In genomic region chr14:91175296-91175695, GRCh38 we compare ENCODE assay signal across 22 cellular contexts.
"Had no signal": no experiment of that assay in that cellular context is flagged by ENCODE, and none has a peak within 500 bp of the region (broad histone marks: within the 10 kb centered on the region; RNA-seq: fewer than 3 reads in every experiment).

No MANE protein-coding gene starts in this region.

- H3K36me3 ChIP-seq: uterus had no signal

- H3K27ac ChIP-seq: adrenal gland, epithelial cell of prostate, heart right ventricle, sigmoid colon, SK-N-MC, testis, uterus had no signal

- DNase-seq: activated CD4-positive, alpha-beta T cell treated with anti-CD3 and anti-CD28 coated beads, Interleukin-2, amount 50 U/mL, for 4 hours; activated CD8-positive, alpha-beta memory T cell treated with anti-CD3 and anti-CD28 coated beads, Interleukin-2, amount 10 ng/mL, durations not matched to agents 7 days and 5 days; activated T-cell treated with anti-CD3 and anti-CD28 coated beads for 4 hours; adrenal gland; heart right ventricle; naive thymus-derived CD4-positive, alpha-beta T cell; occipital lobe; sigmoid colon; stimulated activated CD4-positive, alpha-beta T cell treated with anti-CD3 and anti-CD28 coated beads, Interleukin-15, amount 100 ng/mL, for 24 hours; stimulated activated naive B cell treated with anti-CD40 and anti-IgM and Interleukin-4, amounts not matched to agents 10 μg/mL and 1 μg/mL and 100 μg/mL, for 72 hours; SW 1271; testis; trophoblast cell; uterus had no signal

- H3K4me1 Mint-ChIP-seq: neural crest cell had no signal

- H3K4me3 Mint-ChIP-seq: activated CD8-positive, alpha-beta memory T cell treated with anti-CD3 and anti-CD28 coated beads, Interleukin-2, amount 10 ng/mL, durations not matched to agents 7 days and 5 days; naive thymus-derived CD4-positive, alpha-beta T cell; neural crest cell; stimulated activated naive B cell treated with anti-CD40 and anti-IgM and Interleukin-4, amounts not matched to agents 10 μg/mL and 1 μg/mL and 100 μg/mL, for 72 hours; T-helper 2 cell treated with Interferon-gamma antibody and Interleukin-4, amounts not matched to agents 5 μg/mL and 100 μg/mL, for 36 hours had no signal

- ATAC-seq: activated CD8-positive, alpha-beta memory T cell treated with anti-CD3 and anti-CD28 coated beads, Interleukin-2, amount 10 ng/mL, durations not matched to agents 7 days and 5 days; heart right ventricle; naive thymus-derived CD4-positive, alpha-beta T cell; stimulated activated naive B cell treated with anti-CD40 and anti-IgM and Interleukin-4, amounts not matched to agents 10 μg/mL and 1 μg/mL and 100 μg/mL, for 72 hours had no signal

- FAIRE-seq: astrocyte, keratinocyte had no signal

- H3K4me2 ChIP-seq: smooth muscle cell had no signal

- H3K4me3 ChIP-seq: adrenal gland, heart right ventricle, lung, sigmoid colon, SK-N-MC, smooth muscle cell, testis, uterus had no signal

- H3K27me3 Mint-ChIP-seq: activated CD8-positive, alpha-beta memory T cell treated with anti-CD3 and anti-CD28 coated beads, Interleukin-2, amount 10 ng/mL, durations not matched to agents 7 days and 5 days; naive thymus-derived CD4-positive, alpha-beta T cell; stimulated activated naive B cell treated with anti-CD40 and anti-IgM and Interleukin-4, amounts not matched to agents 10 μg/mL and 1 μg/mL and 100 μg/mL, for 72 hours had no signal

- H3K9me3 ChIP-seq: adrenal gland, heart right ventricle, sigmoid colon, testis, uterus had no signal

- H3K9me3 Mint-ChIP-seq: naive thymus-derived CD4-positive, alpha-beta T cell; neural crest cell; stimulated activated naive B cell treated with anti-CD40 and anti-IgM and Interleukin-4, amounts not matched to agents 10 μg/mL and 1 μg/mL and 100 μg/mL, for 72 hours; T-helper 2 cell treated with Interferon-gamma antibody and Interleukin-4, amounts not matched to agents 5 μg/mL and 100 μg/mL, for 36 hours had no signal

- H3K27me3 ChIP-seq: adrenal gland, heart right ventricle, sigmoid colon, testis, uterus had no signal

- H3K27ac Mint-ChIP-seq: stimulated activated naive B cell treated with anti-CD40 and anti-IgM and Interleukin-4, amounts not matched to agents 10 μg/mL and 1 μg/mL and 100 μg/mL, for 72 hours had no signal
